7 cellular contexts compared by ENCODE assay signal in the genomic region with DNA sequence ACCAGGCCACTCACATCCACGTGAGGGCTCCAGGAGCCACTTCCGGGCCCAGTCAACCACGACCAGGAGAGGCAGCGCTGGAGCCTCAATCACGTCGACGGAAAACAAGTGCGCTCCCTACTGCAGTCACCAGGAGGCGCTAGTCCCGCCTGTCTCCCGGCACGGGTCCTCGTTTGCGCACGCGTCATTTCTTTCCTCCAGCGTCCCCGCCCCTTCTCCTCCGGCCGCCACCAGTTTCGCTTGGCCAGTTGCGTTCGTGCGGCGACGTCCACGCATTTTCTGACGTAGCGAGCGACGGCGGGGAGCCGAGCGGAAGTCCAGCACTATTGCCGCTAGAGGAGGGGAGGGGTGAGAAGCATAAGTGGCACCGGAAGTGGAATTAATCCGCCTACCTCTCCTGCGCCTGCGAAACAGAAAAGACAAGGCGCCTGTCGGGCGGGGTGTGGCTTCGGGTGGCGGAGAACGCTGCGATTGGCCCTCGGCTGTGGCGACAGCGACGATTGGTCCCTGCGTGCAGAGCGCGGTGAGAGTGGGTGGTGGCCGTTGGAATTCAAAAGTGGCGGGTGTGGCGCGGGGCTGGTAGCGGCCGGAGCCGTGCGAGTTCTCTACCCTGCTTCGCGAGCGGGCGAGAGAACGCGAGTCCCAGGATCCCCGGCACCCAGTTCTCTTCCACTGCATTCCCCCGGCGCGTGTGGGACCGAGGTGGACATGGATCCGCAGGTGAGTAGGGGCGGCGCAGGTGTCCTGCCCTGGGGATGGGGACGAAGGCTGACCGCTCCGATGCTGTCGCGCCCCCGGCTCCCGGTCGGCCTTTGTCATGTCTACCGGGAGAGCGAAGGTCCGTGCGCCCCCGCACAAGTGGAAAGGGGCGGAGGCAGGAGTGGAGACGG.
DNase-seq lines count a peak whose midpoint lies in the region; ATAC-seq and TF ChIP-seq lines count a peak whose summit lies in the region.

A gene with protein sequence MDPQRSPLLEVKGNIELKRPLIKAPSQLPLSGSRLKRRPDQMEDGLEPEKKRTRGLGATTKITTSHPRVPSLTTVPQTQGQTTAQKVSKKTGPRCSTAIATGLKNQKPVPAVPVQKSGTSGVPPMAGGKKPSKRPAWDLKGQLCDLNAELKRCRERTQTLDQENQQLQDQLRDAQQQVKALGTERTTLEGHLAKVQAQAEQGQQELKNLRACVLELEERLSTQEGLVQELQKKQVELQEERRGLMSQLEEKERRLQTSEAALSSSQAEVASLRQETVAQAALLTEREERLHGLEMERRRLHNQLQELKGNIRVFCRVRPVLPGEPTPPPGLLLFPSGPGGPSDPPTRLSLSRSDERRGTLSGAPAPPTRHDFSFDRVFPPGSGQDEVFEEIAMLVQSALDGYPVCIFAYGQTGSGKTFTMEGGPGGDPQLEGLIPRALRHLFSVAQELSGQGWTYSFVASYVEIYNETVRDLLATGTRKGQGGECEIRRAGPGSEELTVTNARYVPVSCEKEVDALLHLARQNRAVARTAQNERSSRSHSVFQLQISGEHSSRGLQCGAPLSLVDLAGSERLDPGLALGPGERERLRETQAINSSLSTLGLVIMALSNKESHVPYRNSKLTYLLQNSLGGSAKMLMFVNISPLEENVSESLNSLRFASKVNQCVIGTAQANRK (plus strand): TSS at position 546 of the 890 bp plus-strand sequence. CDS start 163 bp downstream, at position 709.

- peak; percentile 65 for TF ChIP-seq POLR2A in GM18505 (IDR thresholded peaks at IDR 0.05; ENCODE audit: borderline replicate concordance, extremely low read depth, insufficient read depth, insufficient read length)

- DNase-seq in NCI-H2029 treated with DMSO at 0.1 percent for 48 hours (lab: John Stamatoyannopoulos, UW) (peak; percentile 100), T1000 (lab: John Stamatoyannopoulos, UW) (peak; percentile 99), astrocyte of the spinal cord (ENCODE audit: low read depth, low spot score) (peak; percentile 100), hippocampal formation (lab: John Stamatoyannopoulos, UW) (peak; percentile 99), retinal pigment epithelial cell (ENCODE audit: low read depth) (peak; percentile 99)

- TF ChIP-seq CTCF in astrocyte of the spinal cord (IDR thresholded peaks at IDR 0.05; ENCODE audit: low read depth, low read length) (peak; percentile 98), retinal pigment epithelial cell (conservative IDR thresholded peaks at IDR 0.05; ENCODE audit: low read depth, low read length) (peak; percentile 94)

- peak within 1 kb of the TSS; percentile 85 for H3K4me3 ChIP-seq in astrocyte of the spinal cord (ENCODE audit: low read depth, low read length)
- peak within 1 kb of the TSS; percentile 91 for H3K4me3 ChIP-seq in retinal pigment epithelial cell (ENCODE audit: low read length)

- ATAC-seq in GM18505 (IDR thresholded peaks at IDR 0.05; ENCODE audit: unreplicated experiment) (peak; percentile 87), HG02981 (IDR thresholded peaks at IDR 0.05; ENCODE audit: unreplicated experiment) (peak; percentile 86)

- in situ Hi-C loops in astrocyte of the spinal cord (cut with HindIII; ENCODE audit: low sequenced_read_pairs): no loop called here

Comparison
In these comparisons a context has a peak if more than half of its experiments do, and no peak if none do; other contexts are left out.
1. Peak in every context shown above with its lines: DNase-seq, ATAC-seq and H3K4me3 ChIP-seq.